8 cellular contexts compared by ENCODE assay signal in the genomic region with DNA sequence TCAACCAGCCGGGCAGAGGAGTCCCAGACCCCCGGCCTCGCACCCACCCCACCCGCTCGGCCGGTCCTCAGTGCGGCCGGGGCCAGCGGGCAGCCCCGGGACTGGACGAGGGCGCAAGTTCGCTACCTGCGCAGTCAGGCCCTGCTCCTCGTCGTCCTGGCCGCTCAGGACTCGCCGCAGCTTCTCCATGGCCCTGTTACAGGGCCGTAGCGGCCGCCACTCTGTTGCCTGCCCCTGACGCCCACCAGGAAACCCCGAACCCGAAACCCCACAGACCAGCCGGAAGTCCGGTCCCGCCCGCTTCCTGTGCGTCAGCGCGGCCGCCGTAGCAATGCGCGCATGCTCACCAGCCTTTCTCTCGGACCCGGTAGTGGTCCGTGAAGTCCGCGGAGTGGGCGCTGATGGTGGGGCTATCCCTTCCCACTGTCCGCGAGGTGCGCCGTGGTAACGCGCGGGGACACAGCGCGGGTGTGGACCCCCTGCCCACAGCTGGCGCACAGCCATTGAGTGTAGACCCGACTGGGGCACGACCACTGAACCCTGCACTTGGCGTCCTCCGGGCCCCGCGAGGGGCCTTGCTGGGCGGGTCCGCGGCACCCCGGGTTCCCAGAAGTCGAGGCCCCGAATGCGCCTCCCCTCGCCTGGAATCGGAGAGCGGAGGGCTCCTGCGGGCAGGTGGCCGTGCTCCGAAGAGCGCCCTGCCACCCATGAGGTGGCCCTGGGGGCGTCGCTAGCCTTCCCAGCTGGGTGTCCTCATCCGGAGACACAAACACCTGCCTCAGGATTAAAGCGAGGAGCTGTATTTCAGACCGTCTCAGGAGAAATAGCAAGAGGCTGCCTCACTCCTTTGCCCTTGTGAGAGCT. TPM values are rescaled to one million over a fixed set of nuclear protein-coding genes. Genes with fewer than 3 reads are reported as not detected.
DNase-seq lines count a peak whose midpoint lies in the region; ATAC-seq and TF ChIP-seq lines count a peak whose summit lies in the region.

Gene SFT2D1 (minus strand): TSS at position 253 of the 864 bp plus-strand sequence. CDS start 64 bp downstream, at position 189.

- H3K27me3 Mint-ChIP-seq in IgD-negative memory B cell, result no peaks in the 10 kb centered on the region
- peaks cover 2% of the 10 kb centered on the region for H3K27me3 Mint-ChIP-seq in activated T-helper 2 cell treated with anti-CD3 and anti-CD28 coated beads, Interferon-gamma antibody, Interleukin-2, Interleukin-4, amounts not matched to agents 10 μg/mL and 5 μg/mL and 100 μg/mL, durations not matched to agents 14 hours and 24 hours and 36 hours (ENCODE audit: low read depth)
- H3K27me3 Mint-ChIP-seq in nephron progenitor cell (ENCODE audit: low read depth, poor library complexity), result peaks cover 17% of the 10 kb centered on the region
- no peaks in the 10 kb centered on the region for H3K27me3 Mint-ChIP-seq in stimulated activated naive CD8-positive, alpha-beta T cell treated with anti-CD3 and anti-CD28 coated beads, Interleukin-15, Interleukin-2, amounts not matched to agents 100 ng/mL and 50 ng/mL, for 24 hours

- intact Hi-C loops in activated T-helper 2 cell treated with anti-CD3 and anti-CD28 coated beads, Interferon-gamma antibody, Interleukin-2, Interleukin-4, amounts not matched to agents 10 μg/mL and 5 μg/mL and 100 μg/mL, durations not matched to agents 14 hours and 24 hours and 36 hours (cut with micrococcal nuclease), result loop anchor here (1.0 to 5.0 kb wide), 3 partner anchors 40 to 610 kb away; partner anchors contain the start of genes MPC1 and RPS6KA2

- H3K36me3 Mint-ChIP-seq in IgD-negative memory B cell, result no peaks in the 10 kb centered on the region
- peaks cover 8% of the 10 kb centered on the region for H3K36me3 Mint-ChIP-seq in activated T-helper 2 cell treated with anti-CD3 and anti-CD28 coated beads, Interferon-gamma antibody, Interleukin-2, Interleukin-4, amounts not matched to agents 10 μg/mL and 5 μg/mL and 100 μg/mL, durations not matched to agents 14 hours and 24 hours and 36 hours (ENCODE audit: low read depth)
- peaks cover 6% of the 10 kb centered on the region for H3K36me3 Mint-ChIP-seq in nephron progenitor cell (ENCODE audit: low read depth)
- no peaks in the 10 kb centered on the region for H3K36me3 Mint-ChIP-seq in stimulated activated naive CD8-positive, alpha-beta T cell treated with anti-CD3 and anti-CD28 coated beads, Interleukin-15, Interleukin-2, amounts not matched to agents 100 ng/mL and 50 ng/mL, for 24 hours (ENCODE audit: low read depth)

- peak within 1 kb of the TSS; percentile 91 to 99 (median 94) for H3K4me3 Mint-ChIP-seq in IgD-negative memory B cell
- H3K4me3 Mint-ChIP-seq in activated T-helper 2 cell treated with anti-CD3 and anti-CD28 coated beads, Interferon-gamma antibody, Interleukin-2, Interleukin-4, amounts not matched to agents 10 μg/mL and 5 μg/mL and 100 μg/mL, durations not matched to agents 14 hours and 24 hours and 36 hours (ENCODE audit: low read depth), result peak within 1 kb of the TSS; percentile 89
- H3K4me3 Mint-ChIP-seq in nephron progenitor cell, result peak within 1 kb of the TSS; percentile 92
- H3K4me3 Mint-ChIP-seq in stimulated activated naive CD8-positive, alpha-beta T cell treated with anti-CD3 and anti-CD28 coated beads, Interleukin-15, Interleukin-2, amounts not matched to agents 100 ng/mL and 50 ng/mL, for 24 hours, result peak within 1 kb of the TSS; percentile 88

- H3K9me3 Mint-ChIP-seq in IgD-negative memory B cell (no peaks in the 10 kb centered on the region), nephron progenitor cell (no peaks in the 10 kb centered on the region)
- H3K9me3 Mint-ChIP-seq in activated T-helper 2 cell treated with anti-CD3 and anti-CD28 coated beads, Interferon-gamma antibody, Interleukin-2, Interleukin-4, amounts not matched to agents 10 μg/mL and 5 μg/mL and 100 μg/mL, durations not matched to agents 14 hours and 24 hours and 36 hours, result no peaks in the 10 kb centered on the region
- H3K9me3 Mint-ChIP-seq in stimulated activated naive CD8-positive, alpha-beta T cell treated with anti-CD3 and anti-CD28 coated beads, Interleukin-15, Interleukin-2, amounts not matched to agents 100 ng/mL and 50 ng/mL, for 24 hours, result no peaks in the 10 kb centered on the region

- peak; percentile 90 for ATAC-seq in GM21576 (IDR thresholded peaks at IDR 0.05; ENCODE audit: unreplicated experiment)

- peak within 1 kb of the TSS; percentile 62 to 98 (median 96) for H3K27ac Mint-ChIP-seq in IgD-negative memory B cell
- peak within 1 kb of the TSS; percentile 86 for H3K27ac Mint-ChIP-seq in activated T-helper 2 cell treated with anti-CD3 and anti-CD28 coated beads, Interferon-gamma antibody, Interleukin-2, Interleukin-4, amounts not matched to agents 10 μg/mL and 5 μg/mL and 100 μg/mL, durations not matched to agents 14 hours and 24 hours and 36 hours
- peak within 1 kb of the TSS; percentile 36 for H3K27ac Mint-ChIP-seq in nephron progenitor cell
- H3K27ac Mint-ChIP-seq in stimulated activated naive CD8-positive, alpha-beta T cell treated with anti-CD3 and anti-CD28 coated beads, Interleukin-15, Interleukin-2, amounts not matched to agents 100 ng/mL and 50 ng/mL, for 24 hours, result peak within 1 kb of the TSS; percentile 89

- H3K4me3 ChIP-seq in fibroblast of the aortic adventitia (ENCODE audit: low read depth, low read length), result peak within 1 kb of the TSS; percentile 99

- TF ChIP-seq CTCF in fibroblast of the aortic adventitia (IDR thresholded peaks at IDR 0.05; ENCODE audit: insufficient read depth, low read length) (no peak), nephron progenitor cell (IDR thresholded peaks at IDR 0.05) (no peak)

- peak; percentile 76 for DNase-seq in DMS79 treated with DMSO at 0.1 percent for 48 hours (lab: John Stamatoyannopoulos, UW)
- peak; percentile 88 for DNase-seq in RPMI8226
- DNase-seq in activated T-helper 2 cell treated with anti-CD3 and anti-CD28 coated beads, Interferon-gamma antibody, Interleukin-2, Interleukin-4, amounts not matched to agents 10 μg/mL and 5 μg/mL and 100 μg/mL, durations not matched to agents 14 hours and 24 hours and 36 hours (ENCODE audit: low spot score), result peak; percentile 81
- peak; percentile 81 for DNase-seq in fibroblast of the aortic adventitia (ENCODE audit: low read depth)
- peak; percentile 87 for DNase-seq in nephron progenitor cell

- H3K4me1 Mint-ChIP-seq in IgD-negative memory B cell (peaks cover 6 to 19% (median 10%) of the 10 kb centered on the region in 3 donors), nephron progenitor cell (peaks cover 17% of the 10 kb centered on the region)
- H3K4me1 Mint-ChIP-seq in activated T-helper 2 cell treated with anti-CD3 and anti-CD28 coated beads, Interferon-gamma antibody, Interleukin-2, Interleukin-4, amounts not matched to agents 10 μg/mL and 5 μg/mL and 100 μg/mL, durations not matched to agents 14 hours and 24 hours and 36 hours (ENCODE audit: low read depth), result peaks cover 4% of the 10 kb centered on the region
- peaks cover 19% of the 10 kb centered on the region for H3K4me1 Mint-ChIP-seq in stimulated activated naive CD8-positive, alpha-beta T cell treated with anti-CD3 and anti-CD28 coated beads, Interleukin-15, Interleukin-2, amounts not matched to agents 100 ng/mL and 50 ng/mL, for 24 hours (ENCODE audit: low read depth)

RNA-seq across cellular contexts. Expression of gene SFT2D1, which starts in this region (rescaled TPM):
- polyA plus RNA-seq in IgD-negative memory B cell, result 64.2 TPM
- total RNA-seq in activated T-helper 2 cell treated with anti-CD3 and anti-CD28 coated beads, Interferon-gamma antibody, Interleukin-2, Interleukin-4, amounts not matched to agents 10 μg/mL and 5 μg/mL and 100 μg/mL, durations not matched to agents 14 hours and 24 hours and 36 hours, result 54.5 and 59.5 TPM in 2 replicates
- total RNA-seq in fibroblast of the aortic adventitia (ENCODE audit: low replicate concordance), result 10.8 and 37.7 TPM in 2 replicates

Comparison
In these comparisons a context has a peak if more than half of its experiments do, and no peak if none do; other contexts are left out.
1. Peak in every context shown above with its lines: DNase-seq, ATAC-seq and H3K4me3 ChIP-seq.
2. H3K27ac Mint-ChIP-seq: peak in every context shown above with its lines; median percentile 96 in IgD-negative memory B cell; 89 in stimulated activated naive CD8-positive, alpha-beta T cell treated with anti-CD3 and anti-CD28 coated beads, Interleukin-15, Interleukin-2, amounts not matched to agents 100 ng/mL and 50 ng/mL, for 24 hours; 86 in activated T-helper 2 cell treated with anti-CD3 and anti-CD28 coated beads, Interferon-gamma antibody, Interleukin-2, Interleukin-4, amounts not matched to agents 10 μg/mL and 5 μg/mL and 100 μg/mL, durations not matched to agents 14 hours and 24 hours and 36 hours; 36 in nephron progenitor cell.